ENCODE assay signal across 18 cellular contexts in the genomic region with DNA sequence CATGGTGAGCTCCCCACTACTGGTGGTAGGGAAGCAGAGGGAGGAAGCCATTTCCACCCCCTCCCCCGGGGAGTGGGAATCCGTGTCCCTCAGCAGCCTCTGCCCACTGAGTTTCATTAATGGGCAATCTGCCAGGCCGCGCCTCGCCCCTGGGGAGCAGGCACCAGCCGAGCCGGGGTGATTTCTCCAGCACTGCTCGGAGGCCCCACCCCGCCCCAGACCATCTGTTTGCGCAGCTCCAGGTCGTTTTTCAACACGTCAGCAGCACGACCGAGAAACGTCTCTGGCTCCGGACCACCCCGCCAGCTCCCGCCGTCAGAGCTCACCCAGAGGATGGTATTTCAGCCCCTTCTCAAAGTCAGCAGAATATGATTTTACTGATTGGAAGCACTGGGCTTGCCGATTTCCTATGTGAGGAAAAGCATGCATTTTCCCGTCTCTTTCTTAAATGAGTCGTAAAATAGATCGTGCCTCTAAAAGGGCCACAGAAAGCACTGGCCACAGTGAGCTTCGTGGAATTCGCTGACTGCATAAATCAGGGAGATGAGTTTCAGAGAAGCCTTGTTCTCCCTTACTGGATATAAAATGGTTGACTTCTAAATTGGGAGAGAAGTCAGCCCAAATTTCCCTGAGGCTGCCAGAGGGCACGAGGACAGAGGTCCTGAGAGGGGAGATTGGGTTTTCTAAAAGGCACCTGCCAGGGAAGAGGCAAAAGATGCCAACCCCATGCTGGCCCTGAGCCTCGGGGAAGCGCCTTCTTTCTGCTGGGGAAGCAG. TPM values are rescaled to one million over a fixed set of nuclear protein-coding genes. Genes with fewer than 3 reads are reported as not detected.
DNase-seq lines count a peak whose midpoint lies in the region; ATAC-seq and TF ChIP-seq lines count a peak whose summit lies in the region.
"Had no signal": no experiment of that assay in that cellular context is flagged by ENCODE, and none has a peak within 500 bp of the region (broad histone marks: within the 10 kb centered on the region; RNA-seq: fewer than 3 reads in every experiment).

No MANE protein-coding gene starts in this region.

- CTCF ChIA-PET in SK-N-SH (lab: Yijun Ruan, JAX) (interaction anchor here (1.8 kb wide), 1 partner anchor 47 kb away, joined by 4 read pairs; a partner anchor contains a TSS), mammary epithelial cell (lab: Charles Lee; ENCODE audit: low non-redundant PET) (no interaction called here)

- H3K4me1 ChIP-seq in SK-N-SH (ENCODE audit: control insufficient read depth in 1 of 2, insufficient read depth in 2 of 2, low read depth in 1 of 2, low read length in 1 of 2), result peaks cover 0 to 27% of the 10 kb centered on the region in 2 experiments; a peak in 3 of 4 replicates
- H3K4me1 ChIP-seq in mammary epithelial cell (ENCODE audit: insufficient read depth, low read length), result no peaks in the 10 kb centered on the region
- H3K4me1 ChIP-seq: foreskin keratinocyte had no signal

- H3K9me2 ChIP-seq in SK-N-SH, result no peaks in the 10 kb centered on the region

- H3K9ac ChIP-seq in SK-N-SH (no peak overlapping the region), mammary epithelial cell (ENCODE audit: insufficient read depth, low read length) (no peak overlapping the region)
- H3K9ac ChIP-seq: GM23248 had no signal

- TF ChIP-seq CTCF in SK-N-SH (IDR thresholded peaks at IDR 0.05), result no peak
- TF ChIP-seq CTCF in WERI-Rb-1 (IDR thresholded peaks at IDR 0.05; ENCODE audit: low read depth, low read length), result no peak
- TF ChIP-seq CTCF in mammary epithelial cell (conservative IDR thresholded peaks at IDR 0.05 in 1 of 2, IDR thresholded peaks at IDR 0.05 in 1 of 2; ENCODE audit: extremely low read depth in 1 of 2, insufficient read depth in 1 of 2, low read depth in 1 of 2, low read length in 2 of 2), result no peak

- H3K27me3 ChIP-seq in SK-N-SH (ENCODE audit: insufficient read depth), result no peaks in the 10 kb centered on the region
- H3K27me3 ChIP-seq in WERI-Rb-1 (ENCODE audit: insufficient read depth, low read depth, severe bottlenecking), result no peaks in the 10 kb centered on the region
- no peaks in the 10 kb centered on the region for H3K27me3 ChIP-seq in mammary epithelial cell (ENCODE audit: insufficient read depth, low read length)
- H3K27me3 ChIP-seq: foreskin keratinocyte had no signal

- no peaks in the 10 kb centered on the region for H3F3A ChIP-seq in SK-N-SH (replicated peaks; ENCODE audit: insufficient read depth)

- H3K79me2 ChIP-seq in SK-N-SH (ENCODE audit: insufficient read depth), result no peaks in the 10 kb centered on the region
- H3K79me2 ChIP-seq in mammary epithelial cell (ENCODE audit: insufficient read depth, low read length), result no peaks in the 10 kb centered on the region

- H3K27ac ChIP-seq in SK-N-SH (ENCODE audit: low read depth in 2 of 2, low read length in 1 of 2), result no peak overlapping the region
- peak overlapping the region; percentile 59 for H3K27ac ChIP-seq in WERI-Rb-1
- no peak overlapping the region for H3K27ac ChIP-seq in mammary epithelial cell (ENCODE audit: insufficient read depth, low read depth, low read length)
- H3K27ac ChIP-seq: foreskin keratinocyte, GM23248 had no signal

- TF ChIP-seq RAD21 in SK-N-SH (IDR thresholded peaks at IDR 0.05; ENCODE audit: low read length), result no peak

- no peak for TF ChIP-seq EP300 in SK-N-SH (IDR thresholded peaks at IDR 0.05; ENCODE audit: borderline replicate concordance in 1 of 2, low read depth in 1 of 2, low read length in 1 of 2)

- BruUV-seq in mammary epithelial cell (replicated peaks; lab: Mats Ljungman, UMichigan), result no TSS peak

- H3K4me2 ChIP-seq in SK-N-SH (no peak overlapping the region), mammary epithelial cell (ENCODE audit: insufficient read depth, low read depth, low read length) (no peak overlapping the region)

- 54% methylated on average over 24 of the region's 28 CpGs for WGBS in SK-N-SH (ENCODE audit: low lambda C conversion rate)
- WGBS in mammary epithelial cell (ENCODE audit: low coverage, missing lambda C conversion rate), result 30% methylated on average over 23 of the region's 28 CpGs

- no peak overlapping the region for H3K4me3 ChIP-seq in SK-N-SH (ENCODE audit: low read depth in 2 of 2, low read length in 1 of 2)
- H3K4me3 ChIP-seq in WERI-Rb-1 (ENCODE audit: low read depth, low read length), result no peak overlapping the region
- H3K4me3 ChIP-seq in mammary epithelial cell (replicated peaks in 1 of 3; ENCODE audit: insufficient read depth in 1 of 3, low read depth in 2 of 3, low read length in 3 of 3), result no peak overlapping the region
- H3K4me3 ChIP-seq: GM23248 had no signal

- POLR2A ChIA-PET in SK-N-SH (lab: Yijun Ruan, JAX), result no interaction called here

- intact Hi-C loops in mammary epithelial cell (cut with micrococcal nuclease), result no loop called here

- H3K36me3 ChIP-seq in SK-N-SH (replicated peaks in 1 of 2; ENCODE audit: control insufficient read depth in 1 of 2, insufficient read depth in 2 of 2, low read length in 1 of 2) (no peaks in the 10 kb centered on the region), WERI-Rb-1 (no peaks in the 10 kb centered on the region), mammary epithelial cell (ENCODE audit: insufficient read depth, low read length) (no peaks in the 10 kb centered on the region)

- dilution Hi-C loops in mammary epithelial cell (cut with HindIII; ENCODE audit: low sequenced_read_pairs), result no loop called here

- no peaks in the 10 kb centered on the region for H3K9me3 ChIP-seq in SK-N-SH
- peaks cover 8% of the 10 kb centered on the region for H3K9me3 ChIP-seq in WERI-Rb-1 (ENCODE audit: severe bottlenecking)
- H3K9me3 ChIP-seq in mammary epithelial cell (replicated peaks; ENCODE audit: insufficient read depth, low read length), result peaks cover 67% of the 10 kb centered on the region

- in situ Hi-C loops in mammary epithelial cell (cut with MboI; ENCODE audit: low sequenced_read_pairs in 2 of 2), result no loop called here

- DNase-seq in SK-N-SH, result peak; percentile 65
- DNase-seq in NCI-H2171 treated with DMSO at 0.1 percent for 48 hours (lab: John Stamatoyannopoulos, UW), result peak; percentile 94
- DNase-seq in WERI-Rb-1, result peak; percentile 86
- no peak for DNase-seq in mammary epithelial cell
- no peak for DNase-seq in effector CD4-positive, alpha-beta T cell
- no peak for DNase-seq in NCI-H1105 (lab: John Stamatoyannopoulos, UW)
- DNase-seq: activated CD4-positive, alpha-beta T cell treated with anti-CD3 and anti-CD28 coated beads, Interleukin-2, amount 10 ng/mL, durations not matched to agents 7 days and 5 days; activated CD8-positive, alpha-beta memory T cell treated with anti-CD3 and anti-CD28 coated beads, Interleukin-2, amount 50 U/mL, for 4 hours; activated effector memory CD4-positive, alpha-beta T cell treated with Interleukin-2 at 50 U/mL for 16 hours; activated naive CD8-positive, alpha-beta T cell treated with anti-CD3 and anti-CD28 coated beads, Interleukin-2, amount 50 U/mL, for 24 hours; CD4-positive, CD25-positive, alpha-beta regulatory T cell; dermis blood vessel endothelial cell; foreskin keratinocyte; GM23248; kidney glomerular epithelial cell; naive B cell had no signal

- H4K20me1 ChIP-seq in SK-N-SH (ENCODE audit: insufficient read depth), result no peaks in the 10 kb centered on the region
- H4K20me1 ChIP-seq in mammary epithelial cell (ENCODE audit: insufficient read depth, low read length), result no peaks in the 10 kb centered on the region

- ATAC-seq in SK-N-SH treated with all-trans-retinoic acid at 6 μM for 48 hours, result no peak
- no peak for ATAC-seq in GM18520 (IDR thresholded peaks at IDR 0.05; ENCODE audit: unreplicated experiment)
- ATAC-seq: activated naive CD8-positive, alpha-beta T cell treated with anti-CD3 and anti-CD28 coated beads, Interleukin-2, amount 50 U/mL, for 24 hours; foreskin keratinocyte had no signal

- no peak overlapping the region for H2AFZ ChIP-seq in SK-N-SH (ENCODE audit: low read depth)
- H2AFZ ChIP-seq in mammary epithelial cell (ENCODE audit: low read depth, low read length), result no peak overlapping the region
- H2AFZ ChIP-seq: GM23248 had no signal

TF ChIP-seq in SK-N-SH, 30 proteins besides CTCF, POLR2A, EP300 and RAD21:
- TF ChIP-seq CHD2 (IDR thresholded peaks at IDR 0.05; ENCODE audit: low read length, partially characterized antibody) (no peak), FOSL2 (IDR thresholded peaks at IDR 0.05; ENCODE audit: borderline replicate concordance, low read depth) (no peak), SIN3A (IDR thresholded peaks at IDR 0.05; ENCODE audit: borderline replicate concordance, low read depth, low read length) (no peak), ELF1 (IDR thresholded peaks at IDR 0.05) (no peak), GATA2 (CRISPR knock-in tag; IDR thresholded peaks at IDR 0.05) (no peak)
TF ChIP-seq in SK-N-SH: peak in this region for 0.

TF ChIP-seq in SK-N-SH treated with all-trans-retinoic acid at 6 μM for 48 hours, 23 proteins besides CTCF, POLR2A, EP300 and RAD21 (continues in another document):
- no peak for TF ChIP-seq PPARA (CRISPR knock-in tag; IDR thresholded peaks at IDR 0.05; ENCODE audit: borderline replicate concordance)
- no peak for TF ChIP-seq GLIS3 (CRISPR knock-in tag; IDR thresholded peaks at IDR 0.05)
- no peak for TF ChIP-seq ZNF565 (CRISPR knock-in tag; conservative IDR thresholded peaks at IDR 0.05; ENCODE audit: low read depth)
- no peak for TF ChIP-seq SNAI2 (CRISPR knock-in tag; IDR thresholded peaks at IDR 0.05)
- no peak for TF ChIP-seq TCF4 (CRISPR knock-in tag; IDR thresholded peaks at IDR 0.05; ENCODE audit: borderline replicate concordance)
- TF ChIP-seq ZNF8 (CRISPR knock-in tag; IDR thresholded peaks at IDR 0.05), result no peak
- TF ChIP-seq, protein P1, sequence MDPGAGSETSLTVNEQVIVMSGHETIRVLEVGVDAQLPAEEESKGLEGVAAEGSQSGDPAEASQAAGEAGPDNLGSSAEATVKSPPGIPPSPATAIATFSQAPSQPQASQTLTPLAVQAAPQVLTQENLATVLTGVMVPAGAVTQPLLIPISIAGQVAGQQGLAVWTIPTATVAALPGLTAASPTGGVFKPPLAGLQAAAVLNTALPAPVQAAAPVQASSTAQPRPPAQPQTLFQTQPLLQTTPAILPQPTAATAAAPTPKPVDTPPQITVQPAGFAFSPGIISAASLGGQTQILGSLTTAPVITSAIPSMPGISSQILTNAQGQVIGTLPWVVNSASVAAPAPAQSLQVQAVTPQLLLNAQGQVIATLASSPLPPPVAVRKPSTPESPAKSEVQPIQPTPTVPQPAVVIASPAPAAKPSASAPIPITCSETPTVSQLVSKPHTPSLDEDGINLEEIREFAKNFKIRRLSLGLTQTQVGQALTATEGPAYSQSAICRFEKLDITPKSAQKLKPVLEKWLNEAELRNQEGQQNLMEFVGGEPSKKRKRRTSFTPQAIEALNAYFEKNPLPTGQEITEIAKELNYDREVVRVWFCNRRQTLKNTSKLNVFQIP (CRISPR knock-in tag; IDR thresholded peaks at IDR 0.05; ENCODE audit: borderline replicate concordance, low read depth), result no peak

RNA-seq across cellular contexts. Expression of a gene that starts 47.0 kb away (rescaled TPM):
- polyA plus RNA-seq in SK-N-SH (2012; rRNA removed) (13.3 and 15.9 TPM in 2 replicates), mammary epithelial cell (0.17 TPM)
- polyA plus RNA-seq in SK-N-SH (2012; cell fraction: cytosol; rRNA removed), result 16.6 and 17.2 TPM in 2 replicates
- polyA plus RNA-seq in SK-N-SH (2012; cell fraction: nucleus; rRNA removed), result 6.9 and 7.5 TPM in 2 replicates
- total RNA-seq in mammary epithelial cell, result under 1 TPM; 0.17 to 0.33 TPM
- polyA minus RNA-seq in mammary epithelial cell, result not detected
- total RNA-seq: activated CD4-positive, alpha-beta T cell treated with anti-CD3 and anti-CD28 coated beads, Interleukin-2, amount 10 ng/mL, durations not matched to agents 7 days and 5 days; CD4-positive, CD25-positive, alpha-beta regulatory T cell had no signal
- polyA plus RNA-seq: CD4-positive, CD25-positive, alpha-beta regulatory T cell had no signal

Comparison
In these comparisons a context has a peak if more than half of its experiments do, and no peak if none do; other contexts are left out.
1. DNase-seq: peak in SK-N-SH (single experiment), NCI-H2171 treated with DMSO at 0.1 percent for 48 hours (single experiment) and WERI-Rb-1 (single experiment); none in mammary epithelial cell (single experiment), effector CD4-positive, alpha-beta T cell (single experiment) and NCI-H1105 (single experiment).